Comparison of ENCODE assay signal across 13 cellular contexts in the genomic region with DNA sequence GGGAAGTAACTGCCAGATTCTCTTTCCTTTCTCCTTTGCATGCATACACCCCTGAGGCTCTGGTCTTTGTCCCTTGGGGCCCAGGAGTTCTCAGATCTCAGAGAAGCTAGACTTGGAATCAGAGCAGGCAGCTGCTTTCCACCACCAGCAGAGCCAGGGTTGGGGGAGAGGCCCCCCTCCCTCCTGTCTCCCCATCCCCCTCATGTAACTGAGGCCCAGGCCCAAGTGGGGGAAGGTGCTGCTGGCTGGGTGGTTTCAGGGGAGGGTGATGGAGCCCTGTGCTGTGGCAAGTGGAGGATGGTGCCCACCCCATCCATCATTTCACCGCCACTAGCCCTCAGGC. TPM values are rescaled to one million over a fixed set of nuclear protein-coding genes. Genes with fewer than 3 reads are reported as not detected.
DNase-seq lines count a peak whose midpoint lies in the region; ATAC-seq and TF ChIP-seq lines count a peak whose summit lies in the region.
"Had no signal": no experiment of that assay in that cellular context is flagged by ENCODE, and none has a peak within 500 bp of the region (broad histone marks: within the 10 kb centered on the region; RNA-seq: fewer than 3 reads in every experiment).

No MANE protein-coding gene starts in this region.

- H3K9me2 ChIP-seq in GM23338 (ENCODE audit: insufficient read depth): no peaks in the 10 kb centered on the region

- peak overlapping the region; percentile 86 for H3K4me2 ChIP-seq in GM23338

- peaks cover 30% of the 10 kb centered on the region for H3K27me3 Mint-ChIP-seq in GM23338 (ENCODE audit: insufficient read depth, low read depth, poor library complexity)
- no peaks in the 10 kb centered on the region for H3K27me3 Mint-ChIP-seq in neural crest cell (ENCODE audit: low read depth)

- H3K4me3 Mint-ChIP-seq in GM23338: peak overlapping the region; percentile 79
- peak overlapping the region; percentile 72 for H3K4me3 Mint-ChIP-seq in neural crest cell
- H3K4me3 Mint-ChIP-seq: activated CD8-positive, alpha-beta memory T cell treated with anti-CD3 and anti-CD28 coated beads, Interleukin-2, amount 10 ng/mL, durations not matched to agents 7 days and 5 days had no signal

- peak overlapping the region; percentile 88 for H3K27ac ChIP-seq in GM23338 (ENCODE audit: low read depth)
- H3K27ac ChIP-seq: breast epithelium, coronary artery had no signal

- no peak overlapping the region for H3K9ac ChIP-seq in iPS-15b (ENCODE audit: low read depth, low read length)

- H3K4me3 ChIP-seq in GM23338: peak overlapping the region; percentile 88
- peak overlapping the region; percentile 22 for H3K4me3 ChIP-seq in iPS-15b (ENCODE audit: low read depth, low read length)
- H3K4me3 ChIP-seq: breast epithelium, coronary artery had no signal

- H3K4me1 Mint-ChIP-seq in GM23338: peaks cover 60% of the 10 kb centered on the region
- H3K4me1 Mint-ChIP-seq in neural crest cell: peaks cover 60% of the 10 kb centered on the region

- peaks cover 33% of the 10 kb centered on the region for H3F3A ChIP-seq in GM23338 (replicated peaks; ENCODE audit: low read depth)

- ATAC-seq in GM23338: peak; percentile 68
- ATAC-seq: activated CD4-positive, CD25-positive, alpha-beta regulatory T cell treated with anti-CD3 and anti-CD28 coated beads, Interleukin-2, amount 50 U/mL, for 24 hours; activated CD8-positive, alpha-beta memory T cell treated with anti-CD3 and anti-CD28 coated beads, Interleukin-2, amount 10 ng/mL, durations not matched to agents 7 days and 5 days had no signal

- TF ChIP-seq CTCF in GM23338 (conservative IDR thresholded peaks at IDR 0.05; ENCODE audit: low read depth in 2 of 2): no peak
- TF ChIP-seq CTCF in neural crest cell (conservative IDR thresholded peaks at IDR 0.05): no peak

- peaks cover 56% of the 10 kb centered on the region for H3K4me1 ChIP-seq in GM23338 (ENCODE audit: insufficient read depth)
- H3K4me1 ChIP-seq in iPS-15b (ENCODE audit: control insufficient read depth, insufficient read depth, low read length): peaks cover 23% of the 10 kb centered on the region
- H3K4me1 ChIP-seq: breast epithelium had no signal

- H3K9me3 Mint-ChIP-seq in GM23338: no peaks in the 10 kb centered on the region; the same call in 2 of the 3 replicates
- no peaks in the 10 kb centered on the region for H3K9me3 Mint-ChIP-seq in neural crest cell

- H3K36me3 Mint-ChIP-seq in GM23338 (ENCODE audit: low read depth) (peaks cover 31% of the 10 kb centered on the region), neural crest cell (ENCODE audit: low read depth) (peaks cover 22% of the 10 kb centered on the region)
- H3K36me3 Mint-ChIP-seq: activated CD8-positive, alpha-beta memory T cell treated with anti-CD3 and anti-CD28 coated beads, Interleukin-2, amount 10 ng/mL, durations not matched to agents 7 days and 5 days had no signal

- H3K79me2 ChIP-seq in GM23338 (replicated peaks; ENCODE audit: insufficient read depth): peaks cover 34% of the 10 kb centered on the region

- H3K27me3 ChIP-seq in GM23338 (ENCODE audit: insufficient read depth) (peaks cover 25% of the 10 kb centered on the region), iPS-15b (ENCODE audit: control insufficient read depth, insufficient read depth, low read length) (peaks cover 35% of the 10 kb centered on the region)
- H3K27me3 ChIP-seq: breast epithelium had no signal

- H2AFZ ChIP-seq in GM23338: no peak overlapping the region

- peak; percentile 65 for DNase-seq in GM23338 (ENCODE audit: low spot score)
- DNase-seq in NCI-H2171 (lab: John Stamatoyannopoulos, UW): peak; percentile 76
- DNase-seq in neural crest cell (ENCODE audit: low read depth, low spot score): no peak
- no peak for DNase-seq in stimulated activated CD4-positive, alpha-beta T cell treated with anti-CD3 and anti-CD28 coated beads, Interleukin-4, amount 100 ng/mL, for 1 hour
- DNase-seq in activated effector memory CD4-positive, alpha-beta T cell treated with Interleukin-2 at 50 U/mL for 16 hours: no peak
- no peak for DNase-seq in activated CD4-positive, alpha-beta T cell treated with anti-CD3 and anti-CD28 coated beads for 48 hours
- DNase-seq: activated CD8-positive, alpha-beta memory T cell treated with anti-CD3 and anti-CD28 coated beads, Interleukin-2, amount 10 ng/mL, durations not matched to agents 7 days and 5 days; NCI-H1417 treated with DMSO at 0.1 percent for 48 hours; nucleus accumbens had no signal

- H3K27ac Mint-ChIP-seq in GM23338: peak overlapping the region; percentile 76
- peak overlapping the region; percentile 76 for H3K27ac Mint-ChIP-seq in neural crest cell (ENCODE audit: unreplicated experiment)
- H3K27ac Mint-ChIP-seq: activated CD8-positive, alpha-beta memory T cell treated with anti-CD3 and anti-CD28 coated beads, Interleukin-2, amount 10 ng/mL, durations not matched to agents 7 days and 5 days had no signal

- H4K20me1 ChIP-seq in GM23338 (replicated peaks; ENCODE audit: insufficient read depth): peaks cover 17% of the 10 kb centered on the region; the same call in 1 of the 2 replicates

- no peaks in the 10 kb centered on the region for H3K9me3 ChIP-seq in iPS-15b (ENCODE audit: control insufficient read depth, insufficient read depth, low read length)
- H3K9me3 ChIP-seq: breast epithelium had no signal

- H3K36me3 ChIP-seq in GM23338 (ENCODE audit: insufficient read depth): no peaks in the 10 kb centered on the region; the same call in 1 of the 2 replicates
- peaks cover 19% of the 10 kb centered on the region for H3K36me3 ChIP-seq in iPS-15b (ENCODE audit: control insufficient read depth, insufficient read depth, low read length)
- H3K36me3 ChIP-seq: breast epithelium had no signal

TF ChIP-seq in GM23338, 12 proteins besides CTCF, POLR2A, EP300 and RAD21 (continues in another document):
- TF ChIP-seq, protein P1, sequence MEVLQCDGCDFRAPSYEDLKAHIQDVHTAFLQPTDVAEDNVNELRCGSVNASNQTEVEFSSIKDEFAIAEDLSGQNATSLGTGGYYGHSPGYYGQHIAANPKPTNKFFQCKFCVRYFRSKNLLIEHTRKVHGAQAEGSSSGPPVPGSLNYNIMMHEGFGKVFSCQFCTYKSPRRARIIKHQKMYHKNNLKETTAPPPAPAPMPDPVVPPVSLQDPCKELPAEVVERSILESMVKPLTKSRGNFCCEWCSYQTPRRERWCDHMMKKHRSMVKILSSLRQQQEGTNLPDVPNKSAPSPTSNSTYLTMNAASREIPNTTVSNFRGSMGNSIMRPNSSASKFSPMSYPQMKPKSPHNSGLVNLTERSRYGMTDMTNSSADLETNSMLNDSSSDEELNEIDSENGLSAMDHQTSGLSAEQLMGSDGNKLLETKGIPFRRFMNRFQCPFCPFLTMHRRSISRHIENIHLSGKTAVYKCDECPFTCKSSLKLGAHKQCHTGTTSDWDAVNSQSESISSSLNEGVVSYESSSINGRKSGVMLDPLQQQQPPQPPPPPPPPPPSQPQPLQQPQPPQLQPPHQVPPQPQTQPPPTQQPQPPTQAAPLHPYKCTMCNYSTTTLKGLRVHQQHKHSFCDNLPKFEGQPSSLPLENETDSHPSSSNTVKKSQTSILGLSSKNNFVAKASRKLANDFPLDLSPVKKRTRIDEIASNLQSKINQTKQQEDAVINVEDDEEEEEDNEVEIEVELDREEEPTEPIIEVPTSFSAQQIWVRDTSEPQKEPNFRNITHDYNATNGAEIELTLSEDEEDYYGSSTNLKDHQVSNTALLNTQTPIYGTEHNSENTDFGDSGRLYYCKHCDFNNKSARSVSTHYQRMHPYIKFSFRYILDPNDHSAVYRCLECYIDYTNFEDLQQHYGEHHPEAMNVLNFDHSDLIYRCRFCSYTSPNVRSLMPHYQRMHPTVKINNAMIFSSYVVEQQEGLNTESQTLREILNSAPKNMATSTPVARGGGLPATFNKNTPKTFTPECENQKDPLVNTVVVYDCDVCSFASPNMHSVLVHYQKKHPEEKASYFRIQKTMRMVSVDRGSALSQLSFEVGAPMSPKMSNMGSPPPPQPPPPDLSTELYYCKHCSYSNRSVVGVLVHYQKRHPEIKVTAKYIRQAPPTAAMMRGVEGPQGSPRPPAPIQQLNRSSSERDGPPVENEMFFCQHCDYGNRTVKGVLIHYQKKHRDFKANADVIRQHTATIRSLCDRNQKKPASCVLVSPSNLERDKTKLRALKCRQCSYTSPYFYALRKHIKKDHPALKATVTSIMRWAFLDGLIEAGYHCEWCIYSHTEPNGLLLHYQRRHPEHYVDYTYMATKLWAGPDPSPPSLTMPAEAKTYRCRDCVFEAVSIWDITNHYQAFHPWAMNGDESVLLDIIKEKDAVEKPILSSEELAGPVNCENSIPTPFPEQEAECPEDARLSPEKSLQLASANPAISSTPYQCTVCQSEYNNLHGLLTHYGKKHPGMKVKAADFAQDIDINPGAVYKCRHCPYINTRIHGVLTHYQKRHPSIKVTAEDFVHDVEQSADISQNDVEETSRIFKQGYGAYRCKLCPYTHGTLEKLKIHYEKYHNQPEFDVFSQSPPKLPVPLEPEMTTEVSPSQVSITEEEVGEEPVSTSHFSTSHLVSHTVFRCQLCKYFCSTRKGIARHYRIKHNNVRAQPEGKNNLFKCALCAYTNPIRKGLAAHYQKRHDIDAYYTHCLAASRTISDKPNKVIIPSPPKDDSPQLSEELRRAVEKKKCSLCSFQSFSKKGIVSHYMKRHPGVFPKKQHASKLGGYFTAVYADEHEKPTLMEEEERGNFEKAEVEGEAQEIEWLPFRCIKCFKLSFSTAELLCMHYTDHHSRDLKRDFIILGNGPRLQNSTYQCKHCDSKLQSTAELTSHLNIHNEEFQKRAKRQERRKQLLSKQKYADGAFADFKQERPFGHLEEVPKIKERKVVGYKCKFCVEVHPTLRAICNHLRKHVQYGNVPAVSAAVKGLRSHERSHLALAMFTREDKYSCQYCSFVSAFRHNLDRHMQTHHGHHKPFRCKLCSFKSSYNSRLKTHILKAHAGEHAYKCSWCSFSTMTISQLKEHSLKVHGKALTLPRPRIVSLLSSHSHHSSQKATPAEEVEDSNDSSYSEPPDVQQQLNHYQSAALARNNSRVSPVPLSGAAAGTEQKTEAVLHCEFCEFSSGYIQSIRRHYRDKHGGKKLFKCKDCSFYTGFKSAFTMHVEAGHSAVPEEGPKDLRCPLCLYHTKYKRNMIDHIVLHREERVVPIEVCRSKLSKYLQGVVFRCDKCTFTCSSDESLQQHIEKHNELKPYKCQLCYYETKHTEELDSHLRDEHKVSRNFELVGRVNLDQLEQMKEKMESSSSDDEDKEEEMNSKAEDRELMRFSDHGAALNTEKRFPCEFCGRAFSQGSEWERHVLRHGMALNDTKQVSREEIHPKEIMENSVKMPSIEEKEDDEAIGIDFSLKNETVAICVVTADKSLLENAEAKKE (CRISPR knock-in tag; IDR thresholded peaks at IDR 0.05): peak; percentile 81
- TF ChIP-seq JUNB (IDR thresholded peaks at IDR 0.05; ENCODE audit: unreplicated experiment) (no peak), ZNF114 (CRISPR knock-in tag; IDR thresholded peaks at IDR 0.05) (no peak), NANOG (IDR thresholded peaks at IDR 0.05; ENCODE audit: borderline replicate concordance) (0 out of 2 replicates have a peak, but pooled peaks have one; percentile 1), CREB1 (CRISPR knock-in tag; IDR thresholded peaks at IDR 0.05; ENCODE audit: low read depth) (no peak), EZH2 (IDR thresholded peaks at IDR 0.05; ENCODE audit: low read depth, unreplicated experiment) (no peak)

RNA-seq across cellular contexts. Expression of gene FOXP4, which starts 16.4 kb away (rescaled TPM):
- total RNA-seq in GM23338 (2014; rRNA removed; shearing (Covaris generic)): 9.7 and 13.5 TPM in 2 replicates
- polyA plus RNA-seq in GM23338 (2016; fragmentation: Nextera tagmentation; extraction: Ambion mirVana): 5.1 and 6.3 TPM in 2 replicates
- total RNA-seq in neural crest cell: 57.9 and 62.4 TPM in 2 replicates

Comparison
In these comparisons a context has a peak if more than half of its experiments do, and no peak if none do; other contexts are left out.
1. DNase-seq: peak in GM23338 (single experiment) and NCI-H2171 (single experiment); none in neural crest cell (single experiment), stimulated activated CD4-positive, alpha-beta T cell treated with anti-CD3 and anti-CD28 coated beads, Interleukin-4, amount 100 ng/mL, for 1 hour (single experiment), activated effector memory CD4-positive, alpha-beta T cell treated with Interleukin-2 at 50 U/mL for 16 hours (single experiment) and activated CD4-positive, alpha-beta T cell treated with anti-CD3 and anti-CD28 coated beads for 48 hours (single experiment).